Comparison of ENCODE assay signal across 18 cellular contexts in the genomic region with DNA sequence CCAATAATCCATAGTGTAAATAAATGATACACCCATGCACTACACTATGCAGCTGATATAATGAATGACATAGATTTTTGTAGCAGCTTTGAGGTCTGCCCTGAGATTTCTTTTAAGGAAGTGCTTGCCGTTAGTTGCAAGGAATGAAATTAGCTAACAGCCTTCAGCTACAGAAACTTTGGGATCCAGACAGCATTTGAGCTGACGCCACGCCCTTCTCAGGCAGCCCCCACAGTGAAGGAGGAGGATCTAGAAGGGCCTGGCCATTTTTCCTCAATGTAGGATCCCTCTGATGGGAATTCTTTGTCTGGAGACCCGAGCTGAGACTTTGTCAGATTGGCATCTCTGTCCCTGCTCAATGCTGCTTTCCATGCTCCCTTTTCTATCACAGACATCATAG. TPM values are rescaled to one million over a fixed set of nuclear protein-coding genes. Genes with fewer than 3 reads are reported as not detected.
"Had no signal": no experiment of that assay in that cellular context is flagged by ENCODE, and none has a peak within 500 bp of the region (broad histone marks: within the 10 kb centered on the region; RNA-seq: fewer than 3 reads in every experiment).

No MANE protein-coding gene starts in this region.

- H3K4me1 Mint-ChIP-seq: activated CD4-positive, alpha-beta T cell treated with anti-CD3 and anti-CD28 coated beads, Interleukin-2, amount 10 ng/mL, durations not matched to agents 24 days and 14 days; stimulated activated naive CD8-positive, alpha-beta T cell treated with anti-CD3 and anti-CD28 coated beads, Interleukin-15, amount 100 ng/mL, for 72 hours had no signal

- H3K27ac ChIP-seq: foreskin keratinocyte, pancreas, testis had no signal

- H3K27me3 ChIP-seq: pancreas, testis had no signal

- ATAC-seq: activated CD8-positive, alpha-beta T cell treated with anti-CD3 and anti-CD28 coated beads, Interleukin-2, amount 10 ng/mL, durations not matched to agents 7 days and 5 days; foreskin keratinocyte; left colon; naive thymus-derived CD4-positive, alpha-beta T cell; pancreas; stimulated activated naive CD8-positive, alpha-beta T cell treated with anti-CD3 and anti-CD28 coated beads, Interleukin-15, amount 100 ng/mL, for 72 hours had no signal

- DNase-seq: activated CD4-positive, alpha-beta T cell treated with anti-CD3 and anti-CD28 coated beads, Interleukin-2, amount 10 ng/mL, durations not matched to agents 24 days and 14 days; activated CD4-positive, CD25-positive, alpha-beta regulatory T cell; activated CD8-positive, alpha-beta memory T cell treated with anti-CD3 and anti-CD28 coated beads, Interleukin-2, amount 50 U/mL, for 4 hours; activated CD8-positive, alpha-beta T cell treated with anti-CD3 and anti-CD28 coated beads, Interleukin-2, amount 10 ng/mL, durations not matched to agents 7 days and 5 days; activated gamma-delta T cell treated with Interleukin-2 at 50 U/mL for 16 hours; effector memory CD4-positive, alpha-beta T cell; foreskin keratinocyte; head of caudate nucleus; left colon; naive thymus-derived CD4-positive, alpha-beta T cell; pancreas; retina; stimulated activated naive CD8-positive, alpha-beta T cell treated with anti-CD3 and anti-CD28 coated beads, Interleukin-15, amount 100 ng/mL, for 72 hours; T-helper 2 cell; testis had no signal

- H3K36me3 Mint-ChIP-seq: activated naive CD8-positive, alpha-beta T cell had no signal

- H3K36me3 ChIP-seq: pancreas had no signal

- FAIRE-seq: pancreas had no signal

- H3K27ac Mint-ChIP-seq: activated CD4-positive, alpha-beta T cell treated with anti-CD3 and anti-CD28 coated beads, Interleukin-2, amount 10 ng/mL, durations not matched to agents 24 days and 14 days; activated CD8-positive, alpha-beta T cell treated with anti-CD3 and anti-CD28 coated beads, Interleukin-2, amount 10 ng/mL, durations not matched to agents 7 days and 5 days; activated naive CD8-positive, alpha-beta T cell; brain; naive thymus-derived CD4-positive, alpha-beta T cell; stimulated activated naive CD8-positive, alpha-beta T cell treated with anti-CD3 and anti-CD28 coated beads, Interleukin-15, amount 100 ng/mL, for 72 hours had no signal

- H3K4me1 ChIP-seq: foreskin keratinocyte had no signal

- H3K4me3 ChIP-seq: pancreas, smooth muscle cell, testis had no signal

- H3K4me3 Mint-ChIP-seq: activated CD4-positive, alpha-beta T cell treated with anti-CD3 and anti-CD28 coated beads, Interleukin-2, amount 10 ng/mL, durations not matched to agents 24 days and 14 days; activated CD8-positive, alpha-beta T cell treated with anti-CD3 and anti-CD28 coated beads, Interleukin-2, amount 10 ng/mL, durations not matched to agents 7 days and 5 days; activated naive CD8-positive, alpha-beta T cell; brain; naive thymus-derived CD4-positive, alpha-beta T cell; stimulated activated naive CD8-positive, alpha-beta T cell treated with anti-CD3 and anti-CD28 coated beads, Interleukin-15, amount 100 ng/mL, for 72 hours had no signal

- H3K9me3 Mint-ChIP-seq: stimulated activated naive CD8-positive, alpha-beta T cell treated with anti-CD3 and anti-CD28 coated beads, Interleukin-15, amount 100 ng/mL, for 72 hours had no signal

- H3K9me3 ChIP-seq: pancreas, testis had no signal

RNA-seq across cellular contexts. Expression of gene PDK4, which starts 6.1 kb away (rescaled TPM):
- total RNA-seq: activated CD4-positive, alpha-beta T cell treated with anti-CD3 and anti-CD28 coated beads, Interleukin-2, amount 10 ng/mL, durations not matched to agents 24 days and 14 days; activated CD8-positive, alpha-beta T cell treated with anti-CD3 and anti-CD28 coated beads, Interleukin-2, amount 10 ng/mL, durations not matched to agents 7 days and 5 days; foreskin keratinocyte; smooth muscle cell had no signal
- polyA plus RNA-seq: foreskin keratinocyte; naive thymus-derived CD4-positive, alpha-beta T cell; smooth muscle cell had no signal
